In the genomic region with DNA sequence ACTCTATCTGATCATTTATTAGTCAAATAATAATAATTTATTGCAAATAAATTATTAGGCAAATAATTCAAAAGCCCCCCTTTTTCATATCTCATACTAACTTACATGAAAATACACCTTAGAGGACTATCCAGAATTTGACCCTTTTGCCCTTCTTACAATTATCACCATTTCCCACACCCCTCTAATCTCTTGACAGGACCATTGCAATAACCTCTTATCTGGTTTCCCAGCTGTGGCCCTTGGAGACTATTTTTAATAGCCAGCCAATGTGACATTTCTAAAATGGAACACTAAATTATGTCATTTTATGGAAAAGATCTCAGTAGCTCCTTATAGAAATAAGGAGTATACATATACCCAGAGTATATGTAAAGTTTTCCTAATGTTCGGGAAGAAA, we compare ENCODE assay signal across 32 cellular contexts.
"Had no signal": no experiment of that assay in that cellular context is flagged by ENCODE, and none has a peak within 500 bp of the region (broad histone marks: within the 10 kb centered on the region; RNA-seq: fewer than 3 reads in every experiment).

No MANE protein-coding gene starts in this region.

- FAIRE-seq: bronchial epithelial cell, TTC549 had no signal

- H3K27ac ChIP-seq: ascending aorta, cardiac muscle cell, WERI-Rb-1 had no signal

- H3K9me3 ChIP-seq: ascending aorta had no signal

- DNase-seq: activated CD4-positive, alpha-beta memory T cell treated with anti-CD3 and anti-CD28 coated beads, Interleukin-2, amount 10 ng/mL, durations not matched to agents 7 days and 5 days; activated CD4-positive, alpha-beta T cell treated with anti-CD3 and anti-CD28 coated beads for 1 hour; activated CD4-positive, alpha-beta T cell treated with anti-CD3 and anti-CD28 coated beads for 36 hours; activated CD4-positive, alpha-beta T cell treated with anti-CD3 and anti-CD28 coated beads for 48 hours; activated CD4-positive, alpha-beta T cell treated with anti-CD3 and anti-CD28 coated beads, Interleukin-2, amount 10 ng/mL, durations not matched to agents 7 days and 5 days; activated CD4-positive, alpha-beta T cell treated with anti-CD3 and anti-CD28 coated beads, Interleukin-2, amount 50 U/mL, for 48 hours; activated CD4-positive, CD25-positive, alpha-beta regulatory T cell; activated CD8-positive, alpha-beta memory T cell treated with anti-CD3 and anti-CD28 coated beads for 24 hours; activated CD8-positive, alpha-beta memory T cell treated with anti-CD3 and anti-CD28 coated beads, Interleukin-2, amount 10 ng/mL, durations not matched to agents 7 days and 5 days; activated CD8-positive, alpha-beta memory T cell treated with anti-CD3 and anti-CD28 coated beads, Interleukin-2, amount 50 U/mL, for 48 hours; activated CD8-positive, alpha-beta T cell treated with anti-CD3 and anti-CD28 coated beads, Interleukin-2, amount 10 ng/mL, durations not matched to agents 7 days and 5 days; activated effector memory CD4-positive, alpha-beta T cell treated with Interleukin-2 at 50 U/mL for 16 hours; activated gamma-delta T cell; activated naive CD4-positive, alpha-beta T cell treated with anti-CD3 and anti-CD28 coated beads, Interleukin-2, amount 10 ng/mL, durations not matched to agents 7 days and 5 days; activated naive CD4-positive, alpha-beta T cell treated with Interleukin-2 at 50 U/mL for 16 hours; activated naive CD8-positive, alpha-beta T cell treated with anti-CD3 and anti-CD28 coated beads, Interleukin-2, amount 10 ng/mL, durations not matched to agents 7 days and 5 days; activated naive CD8-positive, alpha-beta T cell treated with anti-CD3 and anti-CD28 coated beads, Interleukin-2, amount 50 U/mL, for 24 hours; activated T-cell treated with anti-CD3 and anti-CD28 coated beads, Interleukin-2, amount 50 U/mL, for 24 hours; activated T-cell treated with anti-CD3 and anti-CD28 coated beads, Interleukin-2, amount 50 U/mL, for 48 hours; amygdala; anterior cingulate cortex; central memory CD4-positive, alpha-beta T cell; T-helper 1 cell; T-helper 2 cell; T-helper 9 cell; WERI-Rb-1 had no signal

- H3K36me3 ChIP-seq: ascending aorta, cardiac muscle cell, WERI-Rb-1 had no signal

- H3K4me3 ChIP-seq: ascending aorta, cardiac muscle cell had no signal

- ATAC-seq: activated CD4-positive, alpha-beta T cell treated with anti-CD3 and anti-CD28 coated beads for 36 hours; activated CD4-positive, CD25-positive, alpha-beta regulatory T cell treated with anti-CD3 and anti-CD28 coated beads, Interleukin-2, amount 50 U/mL, for 24 hours; activated CD8-positive, alpha-beta memory T cell treated with anti-CD3 and anti-CD28 coated beads, Interleukin-2, amount 10 ng/mL, durations not matched to agents 7 days and 5 days; activated CD8-positive, alpha-beta T cell treated with anti-CD3 and anti-CD28 coated beads, Interleukin-2, amount 10 ng/mL, durations not matched to agents 7 days and 5 days; activated naive CD8-positive, alpha-beta T cell treated with anti-CD3 and anti-CD28 coated beads, Interleukin-2, amount 50 U/mL, for 24 hours; WTC11 had no signal

- H3K4me1 ChIP-seq: ascending aorta had no signal

- H3K27me3 ChIP-seq: ascending aorta, cardiac muscle cell had no signal
